In genomic region chr3:47356201-47356600, GRCh38 we compare ENCODE assay signal across 30 cellular contexts.
"Had no signal": no experiment of that assay in that cellular context is flagged by ENCODE, and none has a peak within 500 bp of the region (broad histone marks: within the 10 kb centered on the region; RNA-seq: fewer than 3 reads in every experiment).

No MANE protein-coding gene starts in this region.

- H3K27ac ChIP-seq: brain microvascular endothelial cell, esophagus muscularis mucosa, foreskin keratinocyte, gastrocnemius medialis, heart left ventricle, WERI-Rb-1 had no signal

- ATAC-seq: activated CD4-positive, CD25-positive, alpha-beta regulatory T cell treated with anti-CD3 and anti-CD28 coated beads, Interleukin-2, amount 50 U/mL, for 24 hours; activated CD8-positive, alpha-beta T cell treated with anti-CD3 and anti-CD28 coated beads for 36 hours; activated T-cell treated with anti-CD3 and anti-CD28 coated beads, Interleukin-2, amount 50 U/mL, for 4 hours; activated T-helper 17 cell treated with anti-CD3 and anti-CD28 coated beads, Interleukin-2, amount 50 U/mL, for 72 hours; effector memory CD8-positive, alpha-beta T cell; foreskin keratinocyte; gastrocnemius medialis; heart left ventricle; T-helper 17 cell had no signal

- H3K9me3 ChIP-seq: gastrocnemius medialis had no signal

- H3K27me3 ChIP-seq: brain microvascular endothelial cell, esophagus muscularis mucosa, foreskin keratinocyte, gastrocnemius medialis, heart left ventricle had no signal

- H3K4me1 ChIP-seq: esophagus muscularis mucosa, foreskin keratinocyte, gastrocnemius medialis, heart left ventricle had no signal

- DNase-seq: activated B cell treated with CpG ODN at 0.5 μM for 24 hours; activated CD4-positive, alpha-beta T cell treated with anti-CD3 and anti-CD28 coated beads for 48 hours; activated CD4-positive, alpha-beta T cell treated with anti-CD3 and anti-CD28 coated beads, Interleukin-2, amount 50 U/mL, for 1 hour; activated CD4-positive, alpha-beta T cell treated with anti-CD3 and anti-CD28 coated beads, Interleukin-2, amount 50 U/mL, for 48 hours; activated CD8-positive, alpha-beta memory T cell treated with anti-CD3 and anti-CD28 coated beads for 24 hours; activated CD8-positive, alpha-beta T cell treated with anti-CD3 and anti-CD28 coated beads for 36 hours; activated effector memory CD4-positive, alpha-beta T cell treated with Interleukin-2 at 50 U/mL for 16 hours; activated gamma-delta T cell treated with Interleukin-2 at 50 U/mL for 16 hours; activated naive CD4-positive, alpha-beta T cell treated with anti-CD3 and anti-CD28 coated beads for 36 hours; activated T-cell treated with anti-CD3 and anti-CD28 coated beads, Interleukin-2, amount 50 U/mL, for 4 hours; amniotic stem cell; anterior cingulate cortex; brain microvascular endothelial cell; caudate nucleus; cortex of kidney; dermis blood vessel endothelial cell; effector CD4-positive, alpha-beta T cell; effector memory CD8-positive, alpha-beta T cell; erythroblast; foreskin keratinocyte; gastrocnemius medialis; glutamatergic neuron; heart left ventricle; T-helper 1 cell; T-helper 17 cell; T1000; WERI-Rb-1 had no signal

- H3K4me3 ChIP-seq: esophagus muscularis mucosa, gastrocnemius medialis, heart left ventricle had no signal

- H3K36me3 ChIP-seq: brain microvascular endothelial cell, esophagus muscularis mucosa, gastrocnemius medialis, heart left ventricle, WERI-Rb-1 had no signal
